ENCODE assay signal across 29 cellular contexts in the genomic region with DNA sequence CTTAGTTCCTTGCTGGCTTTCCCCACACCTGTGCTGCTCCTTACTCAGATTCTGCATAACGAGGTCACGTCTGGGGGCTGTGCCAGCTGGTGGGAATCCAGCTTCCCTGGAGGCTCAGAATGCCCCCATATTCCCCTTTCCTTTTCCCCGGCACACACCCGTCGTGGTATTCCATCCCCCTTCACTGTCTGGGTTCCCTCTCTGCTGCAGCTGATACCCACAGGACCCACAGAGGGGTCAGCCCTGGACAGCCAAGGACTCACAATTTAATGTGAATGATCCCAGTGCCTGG. TPM values are rescaled to one million over a fixed set of nuclear protein-coding genes. Genes with fewer than 3 reads are reported as not detected.
DNase-seq lines count a peak whose midpoint lies in the region; ATAC-seq and TF ChIP-seq lines count a peak whose summit lies in the region.
"Had no signal": no experiment of that assay in that cellular context is flagged by ENCODE, and none has a peak within 500 bp of the region (broad histone marks: within the 10 kb centered on the region; RNA-seq: fewer than 3 reads in every experiment).

No MANE protein-coding gene starts in this region.

- H3K9ac ChIP-seq in BLaER1 = no peak overlapping the region

- TF ChIP-seq POLR2A in gastrocnemius medialis (IDR thresholded peaks at IDR 0.05) = no peak

- H3K27ac Mint-ChIP-seq in CD4-positive, alpha-beta memory T cell = no peak overlapping the region
- H3K27ac Mint-ChIP-seq: activated CD4-positive, alpha-beta T cell treated with anti-CD3 and anti-CD28 coated beads for 36 hours; activated CD8-positive, alpha-beta T cell treated with anti-CD3 and anti-CD28 coated beads for 36 hours; activated T-helper 1 cell treated with anti-CD3 and anti-CD28 coated beads, Interleukin-12 subunit alpha, Interleukin-12 subunit beta, Interleukin-2, Interleukin-4 antibody, amounts not matched to agents 30 ng/mL and 10 ng/mL and 1 ng/mL, durations not matched to agents 14 hours and 24 hours and 36 hours; immature natural killer cell; nephron progenitor cell had no signal

- POLR2A ChIA-PET in CD4-positive, alpha-beta memory T cell (lab: Charles Lee; ENCODE audit: partially characterized antibody) = no interaction called here

- H3K27ac ChIP-seq in BLaER1 (no peak overlapping the region), dorsolateral prefrontal cortex (peak overlapping the region in 38 of 59 donors; percentile 12 to 75 (median 46)), gastrocnemius medialis (peak overlapping the region; percentile 82 to 93 (median 86))
- no peak overlapping the region for H3K27ac ChIP-seq in CD4-positive, alpha-beta memory T cell (ENCODE audit: low read depth, low read length)
- H3K27ac ChIP-seq: HL-60, ovary had no signal

- intact Hi-C loops in dorsolateral prefrontal cortex (cut with DNase I) (loop anchor here in 1 of 2 donors (2.0 kb wide), 1 partner anchor 36 kb away; no protein-coding TSS in a partner anchor), gastrocnemius medialis (cut with DNase I; ENCODE audit: low total_unique reads) (no loop called here)
- intact Hi-C loops in CD4-positive, alpha-beta memory T cell (cut with micrococcal nuclease) = no loop called here

- in situ Hi-C loops in gastrocnemius medialis (cut with MboI; ENCODE audit: low sequenced_read_pairs in 4 of 4) = no loop called here

- DNase-seq in NCI-H2171 (lab: John Stamatoyannopoulos, UW) (peak; percentile 48), dorsolateral prefrontal cortex (no peak), gastrocnemius medialis (peak in 1 of 2 donors; percentile 41), D341Med (ENCODE audit: low spot score) (no peak), NCI-H510A (lab: John Stamatoyannopoulos, UW) (no peak)
- DNase-seq in CD4-positive, alpha-beta memory T cell = no peak
- DNase-seq: activated CD4-positive, alpha-beta T cell treated with anti-CD3 and anti-CD28 coated beads for 36 hours; activated CD8-positive, alpha-beta memory T cell treated with anti-CD3 and anti-CD28 coated beads, Interleukin-2, amount 50 U/mL, for 48 hours; activated CD8-positive, alpha-beta T cell treated with anti-CD3 and anti-CD28 coated beads for 36 hours; activated naive CD4-positive, alpha-beta T cell treated with Interleukin-2 at 50 U/mL for 16 hours; effector CD4-positive, alpha-beta T cell; H7; immature natural killer cell; KBM-7; mesenchymal stem cell; NCI-H1092 treated with DMSO at 0.1 percent for 48 hours; NCI-H526 treated with DMSO at 0.1 percent for 48 hours; nephron progenitor cell; stimulated activated CD4-positive, alpha-beta T cell treated with anti-CD3 and anti-CD28 coated beads, Interleukin-2, amount 100 ng/mL, for 24 hours; SW 1271; T-helper 9 cell; upper lobe of left lung had no signal

- ATAC-seq in gastrocnemius medialis = no peak
- ATAC-seq: activated CD4-positive, alpha-beta T cell treated with anti-CD3 and anti-CD28 coated beads for 36 hours; activated CD8-positive, alpha-beta T cell treated with anti-CD3 and anti-CD28 coated beads for 36 hours had no signal

- peaks cover 0 to 4% of the 10 kb centered on the region in 2 donors for H3K36me3 Mint-ChIP-seq in CD4-positive, alpha-beta memory T cell
- H3K36me3 Mint-ChIP-seq: immature natural killer cell had no signal

- H3K9me3 ChIP-seq in BLaER1 (no peaks in the 10 kb centered on the region), gastrocnemius medialis (no peaks in the 10 kb centered on the region)
- H3K9me3 ChIP-seq in CD4-positive, alpha-beta memory T cell (ENCODE audit: control insufficient read depth in 1 of 2, low read length in 2 of 2) = no peaks in the 10 kb centered on the region
- H3K9me3 ChIP-seq: adrenal gland, ovary, Peyer's patch, upper lobe of left lung had no signal

- TF ChIP-seq CTCF in dorsolateral prefrontal cortex (IDR thresholded peaks at IDR 0.05 in 54 of 56, conservative IDR thresholded peaks at IDR 0.05 in 2 of 56; ENCODE audit: low read depth in 1 of 56, partially characterized antibody in 56 of 56) (no peak), gastrocnemius medialis (IDR thresholded peaks at IDR 0.05 in 4 of 5, conservative IDR thresholded peaks at IDR 0.05 in 1 of 5) (no peak)

- H3K4me1 ChIP-seq in BLaER1 (peaks cover 15% of the 10 kb centered on the region), gastrocnemius medialis (peaks cover 20 to 24% of the 10 kb centered on the region in 2 donors)
- H3K4me1 ChIP-seq in CD4-positive, alpha-beta memory T cell (ENCODE audit: insufficient read depth, low read length) = no peaks in the 10 kb centered on the region

- peaks cover 0 to 5% (median 0%) of the 10 kb centered on the region in 8 donors for H3K9me3 Mint-ChIP-seq in CD4-positive, alpha-beta memory T cell
- H3K9me3 Mint-ChIP-seq: activated CD8-positive, alpha-beta T cell treated with anti-CD3 and anti-CD28 coated beads for 36 hours; activated T-helper 1 cell treated with anti-CD3 and anti-CD28 coated beads, Interleukin-12 subunit alpha, Interleukin-12 subunit beta, Interleukin-2, Interleukin-4 antibody, amounts not matched to agents 30 ng/mL and 10 ng/mL and 1 ng/mL, durations not matched to agents 14 hours and 24 hours and 36 hours; immature natural killer cell; nephron progenitor cell had no signal

- H3K4me3 ChIP-seq in BLaER1 (no peak overlapping the region), dorsolateral prefrontal cortex (no peak overlapping the region), gastrocnemius medialis (no peak overlapping the region)
- no peak overlapping the region for H3K4me3 ChIP-seq in CD4-positive, alpha-beta memory T cell (ENCODE audit: low read length in 2 of 2)
- H3K4me3 ChIP-seq: adrenal gland, ovary, Peyer's patch, upper lobe of left lung had no signal

- H3K4me3 Mint-ChIP-seq in CD4-positive, alpha-beta memory T cell = no peak overlapping the region
- H3K4me3 Mint-ChIP-seq: activated CD4-positive, alpha-beta T cell treated with anti-CD3 and anti-CD28 coated beads for 36 hours; activated CD8-positive, alpha-beta T cell treated with anti-CD3 and anti-CD28 coated beads for 36 hours; activated T-helper 1 cell treated with anti-CD3 and anti-CD28 coated beads, Interleukin-12 subunit alpha, Interleukin-12 subunit beta, Interleukin-2, Interleukin-4 antibody, amounts not matched to agents 30 ng/mL and 10 ng/mL and 1 ng/mL, durations not matched to agents 14 hours and 24 hours and 36 hours; immature natural killer cell; nephron progenitor cell had no signal

- H3K4me2 ChIP-seq in BLaER1 = peak overlapping the region; percentile 55

- CTCF ChIA-PET in CD4-positive, alpha-beta memory T cell (lab: Charles Lee; ENCODE audit: partially characterized antibody) = no interaction called here

- peaks cover 40% of the 10 kb centered on the region in 2 donors for H3K27me3 Mint-ChIP-seq in CD4-positive, alpha-beta memory T cell

- no peaks in the 10 kb centered on the region for H3K27me3 ChIP-seq in BLaER1
- H3K27me3 ChIP-seq in dorsolateral prefrontal cortex = peaks cover 0 to 36% (median 0%) of the 10 kb centered on the region in 45 donors
- no peaks in the 10 kb centered on the region for H3K27me3 ChIP-seq in gastrocnemius medialis
- H3K27me3 ChIP-seq in CD4-positive, alpha-beta memory T cell (ENCODE audit: insufficient read depth, low read length) = peaks cover 8% of the 10 kb centered on the region
- H3K27me3 ChIP-seq: ovary, Peyer's patch had no signal

- peaks cover 0 to 3% (median under 1%) of the 10 kb centered on the region in 4 donors for H3K4me1 Mint-ChIP-seq in CD4-positive, alpha-beta memory T cell
- H3K4me1 Mint-ChIP-seq: activated CD4-positive, alpha-beta T cell treated with anti-CD3 and anti-CD28 coated beads for 36 hours; nephron progenitor cell had no signal

- H3K36me3 ChIP-seq in BLaER1 = no peaks in the 10 kb centered on the region
- no peaks in the 10 kb centered on the region for H3K36me3 ChIP-seq in gastrocnemius medialis
- H3K36me3 ChIP-seq in CD4-positive, alpha-beta memory T cell (ENCODE audit: insufficient read depth, low read length) = no peaks in the 10 kb centered on the region
- H3K36me3 ChIP-seq: adrenal gland, ovary, upper lobe of left lung had no signal

- no peaks in the 10 kb centered on the region for H4K20me1 ChIP-seq in BLaER1

RNA-seq across cellular contexts. Expression of gene MYH14, which starts 4.2 kb away (rescaled TPM):
- total RNA-seq in dorsolateral prefrontal cortex (10 to 100 TPM; 23.9 to 74.2 (median 42.8) TPM), gastrocnemius medialis (100 to 1,000 TPM; 103 to 174 (median 141) TPM)
- not detected for total RNA-seq in CD4-positive, alpha-beta memory T cell
- not detected for polyA plus RNA-seq in CD4-positive, alpha-beta memory T cell
- total RNA-seq: activated CD4-positive, alpha-beta T cell treated with anti-CD3 and anti-CD28 coated beads for 36 hours; activated CD8-positive, alpha-beta T cell treated with anti-CD3 and anti-CD28 coated beads for 36 hours; activated T-helper 1 cell treated with anti-CD3 and anti-CD28 coated beads, Interleukin-12 subunit alpha, Interleukin-12 subunit beta, Interleukin-2, Interleukin-4 antibody, amounts not matched to agents 30 ng/mL and 10 ng/mL and 1 ng/mL, durations not matched to agents 14 hours and 24 hours and 36 hours; M059J had no signal
- polyA plus RNA-seq: immature natural killer cell had no signal

RNA-seq across cellular contexts. Expression of gene IZUMO2, which starts 36.1 kb away (rescaled TPM):
- total RNA-seq in dorsolateral prefrontal cortex (under 1 TPM in 6 of 120 experiments, not detected in 114; 0.56 to 0.85 (median 0.67) TPM), gastrocnemius medialis (not detected)
- not detected for total RNA-seq in CD4-positive, alpha-beta memory T cell
- polyA plus RNA-seq in CD4-positive, alpha-beta memory T cell = not detected
- total RNA-seq: activated CD4-positive, alpha-beta T cell treated with anti-CD3 and anti-CD28 coated beads for 36 hours; activated CD8-positive, alpha-beta T cell treated with anti-CD3 and anti-CD28 coated beads for 36 hours; activated T-helper 1 cell treated with anti-CD3 and anti-CD28 coated beads, Interleukin-12 subunit alpha, Interleukin-12 subunit beta, Interleukin-2, Interleukin-4 antibody, amounts not matched to agents 30 ng/mL and 10 ng/mL and 1 ng/mL, durations not matched to agents 14 hours and 24 hours and 36 hours; adrenal gland; H7; M059J; ovary; Peyer's patch; upper lobe of left lung had no signal
- polyA plus RNA-seq: adrenal gland, immature natural killer cell, ovary had no signal

Comparison
In these comparisons a context has a peak if more than half of its experiments do, and no peak if none do; other contexts are left out.
1. H3K27ac ChIP-seq: peak in dorsolateral prefrontal cortex (38 of 59) and gastrocnemius medialis (4 of 4); none in BLaER1 (single experiment) and CD4-positive, alpha-beta memory T cell (single experiment).
2. RNA of gene MYH14, which starts 4.2 kb away (total RNA-seq): 103 to 174 TPM in gastrocnemius medialis and 23.9 to 74.2 TPM in dorsolateral prefrontal cortex; not detected in CD4-positive, alpha-beta memory T cell; every median in the first group is over 10 times any median in the second.